In the genomic region with DNA sequence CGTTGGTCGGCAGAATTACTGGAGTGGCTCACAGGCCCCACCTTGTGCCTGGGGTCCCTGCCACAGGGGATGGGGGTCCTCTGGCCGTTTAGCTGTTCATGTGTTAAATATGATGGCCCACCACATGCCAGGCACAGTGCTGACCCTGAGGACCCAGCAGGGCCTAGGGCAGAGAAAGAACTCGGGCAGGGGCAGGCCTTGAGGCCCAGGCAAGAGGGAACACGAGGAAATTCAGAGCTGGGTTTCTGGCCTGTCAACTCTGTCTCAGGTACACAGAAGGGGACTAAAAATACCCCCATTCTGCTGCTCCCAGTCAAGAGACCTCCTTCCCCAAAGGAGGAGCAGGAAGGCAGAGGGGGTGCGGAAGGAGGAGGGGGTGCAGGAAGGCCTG, we compare ENCODE assay signal across 11 cellular contexts.
DNase-seq lines count a peak whose midpoint lies in the region; ATAC-seq and TF ChIP-seq lines count a peak whose summit lies in the region.
"Had no signal": no experiment of that assay in that cellular context is flagged by ENCODE, and none has a peak within 500 bp of the region (broad histone marks: within the 10 kb centered on the region; RNA-seq: fewer than 3 reads in every experiment).

No MANE protein-coding gene starts in this region.

- H3K27me3 Mint-ChIP-seq in CD4-positive, alpha-beta T cell, result no peaks in the 10 kb centered on the region
- peaks cover 23% of the 10 kb centered on the region for H3K27me3 Mint-ChIP-seq in GM23338 (ENCODE audit: insufficient read depth, low read depth, poor library complexity)

- no peaks in the 10 kb centered on the region for H3K9me2 ChIP-seq in GM23338 (ENCODE audit: insufficient read depth)

- H3K27ac Mint-ChIP-seq in CD4-positive, alpha-beta T cell, result peak overlapping the region; percentile 97
- no peak overlapping the region for H3K27ac Mint-ChIP-seq in GM23338

- TF ChIP-seq CTCF in CD4-positive, alpha-beta T cell (IDR thresholded peaks at IDR 0.05), result no peak
- peak in 1 of 2 experiments; percentile 31; a peak in 2 of 4 replicates for TF ChIP-seq CTCF in GM23338 (conservative IDR thresholded peaks at IDR 0.05; ENCODE audit: low read depth in 2 of 2)
- no peak for TF ChIP-seq CTCF in psoas muscle (IDR thresholded peaks at IDR 0.05)

- peaks cover 46% of the 10 kb centered on the region for H3K36me3 Mint-ChIP-seq in CD4-positive, alpha-beta T cell (ENCODE audit: low read depth)
- peaks cover 2% of the 10 kb centered on the region; the same call in 2 of the 3 replicates for H3K36me3 Mint-ChIP-seq in GM23338 (ENCODE audit: low read depth)

- H3K9me3 ChIP-seq in CD4-positive, alpha-beta T cell (ENCODE audit: control insufficient read depth, low read length), result no peaks in the 10 kb centered on the region
- no peaks in the 10 kb centered on the region for H3K9me3 ChIP-seq in psoas muscle
- H3K9me3 ChIP-seq: mucosa of descending colon had no signal

- H3K36me3 ChIP-seq in GM23338 (ENCODE audit: insufficient read depth) (no peaks in the 10 kb centered on the region; the same call in 1 of the 2 replicates), psoas muscle (ENCODE audit: insufficient read depth in 1 of 2, low read depth in 1 of 2) (peaks cover 0 to 44% of the 10 kb centered on the region in 2 donors)

- H3K4me1 ChIP-seq in GM23338 (ENCODE audit: insufficient read depth), result peaks cover 34% of the 10 kb centered on the region
- peaks cover 24% of the 10 kb centered on the region for H3K4me1 ChIP-seq in psoas muscle

- POLR2A ChIA-PET in CD4-positive, alpha-beta T cell (lab: Charles Lee), result interaction anchor here (1.1 to 5.9 kb wide), 6 partner anchors 10 to 87 kb away, joined by 4 to 88 read pairs (median 24); a partner anchor contains a TSS

- intact Hi-C loops in CD4-positive, alpha-beta T cell (cut with DNase I, micrococcal nuclease), result loop anchor here in 1 of 2 experiments (2.0 to 10.0 kb wide), 3 partner anchors 19 to 59 kb away; no protein-coding TSS in a partner anchor
- intact Hi-C loops in psoas muscle (cut with DNase I), result no loop called here

- no peak for DNase-seq in CD4-positive, alpha-beta T cell
- no peak for DNase-seq in GM23338 (ENCODE audit: low spot score)
- peak in 1 of 2 donors; percentile 39 for DNase-seq in psoas muscle
- no peak for DNase-seq in NCI-H345 (lab: John Stamatoyannopoulos, UW)
- no peak for DNase-seq in stimulated activated CD4-positive, alpha-beta T cell treated with anti-CD3 and anti-CD28 coated beads, Interleukin-2, amount 100 ng/mL, for 24 hours
- no peak for DNase-seq in NCI-H748 treated with DMSO at 0.1 percent for 48 hours (lab: John Stamatoyannopoulos, UW)
- DNase-seq: NCI-H1105 treated with DMSO at 0.1 percent for 48 hours, NCI-H82 had no signal

- H3K4me3 ChIP-seq in GM23338 (no peak overlapping the region), psoas muscle (no peak overlapping the region)
- H3K4me3 ChIP-seq: mucosa of descending colon had no signal

- H3K79me2 ChIP-seq in GM23338 (replicated peaks; ENCODE audit: insufficient read depth), result no peaks in the 10 kb centered on the region

- ATAC-seq in CD4-positive, alpha-beta T cell (ENCODE audit: poor library complexity), result no peak
- ATAC-seq in GM23338 (no peak), psoas muscle (no peak), GM21619 (IDR thresholded peaks at IDR 0.05; ENCODE audit: unreplicated experiment) (no peak)

- H3K27ac ChIP-seq in CD4-positive, alpha-beta T cell (ENCODE audit: low read depth, low read length), result peak overlapping the region; percentile 88
- H3K27ac ChIP-seq in GM23338 (ENCODE audit: low read depth) (no peak overlapping the region), cingulate gyrus (ENCODE audit: low read depth, low read length) (peak overlapping the region; percentile 77), psoas muscle (peak overlapping the region; percentile 23)

- H2AFZ ChIP-seq in GM23338, result no peak overlapping the region

- H4K20me1 ChIP-seq in GM23338 (replicated peaks; ENCODE audit: insufficient read depth), result no peaks in the 10 kb centered on the region

- peaks cover 64% of the 10 kb centered on the region for H3K4me1 Mint-ChIP-seq in CD4-positive, alpha-beta T cell (ENCODE audit: low read depth)
- H3K4me1 Mint-ChIP-seq in GM23338, result peaks cover 56% of the 10 kb centered on the region

- H3K9me3 Mint-ChIP-seq in CD4-positive, alpha-beta T cell, result no peaks in the 10 kb centered on the region
- no peaks in the 10 kb centered on the region; the same call in 2 of the 3 replicates for H3K9me3 Mint-ChIP-seq in GM23338

- no peak overlapping the region for H3K4me2 ChIP-seq in GM23338

- H3F3A ChIP-seq in GM23338 (replicated peaks; ENCODE audit: low read depth), result peaks cover 9% of the 10 kb centered on the region; the same call in 1 of the 2 replicates

- peak overlapping the region; percentile 73 for H3K4me3 Mint-ChIP-seq in CD4-positive, alpha-beta T cell
- H3K4me3 Mint-ChIP-seq in GM23338, result peak overlapping the region; percentile 10; the same call in 1 of the 3 replicates

- CTCF ChIA-PET in CD4-positive, alpha-beta T cell (lab: Charles Lee), result no interaction called here

- H3K27me3 ChIP-seq in CD4-positive, alpha-beta T cell (ENCODE audit: control insufficient read depth, insufficient read depth, low read length), result no peaks in the 10 kb centered on the region
- no peaks in the 10 kb centered on the region for H3K27me3 ChIP-seq in GM23338 (ENCODE audit: insufficient read depth)
- no peaks in the 10 kb centered on the region for H3K27me3 ChIP-seq in psoas muscle (ENCODE audit: insufficient read depth in 3 of 3, low read length in 2 of 3)

- WGBS in psoas muscle, 3 donors, result 68 to 74% (median 71%) methylated on average over 6 of the region's 6 CpGs

TF ChIP-seq in GM23338, 12 proteins besides CTCF, POLR2A, EP300 and RAD21 (continues in another document):
- TF ChIP-seq POLR2AphosphoS5 (IDR thresholded peaks at IDR 0.05; ENCODE audit: low read depth), result no peak
- no peak for TF ChIP-seq CREB1 (CRISPR knock-in tag; IDR thresholded peaks at IDR 0.05; ENCODE audit: low read depth)
- TF ChIP-seq, protein P1, sequence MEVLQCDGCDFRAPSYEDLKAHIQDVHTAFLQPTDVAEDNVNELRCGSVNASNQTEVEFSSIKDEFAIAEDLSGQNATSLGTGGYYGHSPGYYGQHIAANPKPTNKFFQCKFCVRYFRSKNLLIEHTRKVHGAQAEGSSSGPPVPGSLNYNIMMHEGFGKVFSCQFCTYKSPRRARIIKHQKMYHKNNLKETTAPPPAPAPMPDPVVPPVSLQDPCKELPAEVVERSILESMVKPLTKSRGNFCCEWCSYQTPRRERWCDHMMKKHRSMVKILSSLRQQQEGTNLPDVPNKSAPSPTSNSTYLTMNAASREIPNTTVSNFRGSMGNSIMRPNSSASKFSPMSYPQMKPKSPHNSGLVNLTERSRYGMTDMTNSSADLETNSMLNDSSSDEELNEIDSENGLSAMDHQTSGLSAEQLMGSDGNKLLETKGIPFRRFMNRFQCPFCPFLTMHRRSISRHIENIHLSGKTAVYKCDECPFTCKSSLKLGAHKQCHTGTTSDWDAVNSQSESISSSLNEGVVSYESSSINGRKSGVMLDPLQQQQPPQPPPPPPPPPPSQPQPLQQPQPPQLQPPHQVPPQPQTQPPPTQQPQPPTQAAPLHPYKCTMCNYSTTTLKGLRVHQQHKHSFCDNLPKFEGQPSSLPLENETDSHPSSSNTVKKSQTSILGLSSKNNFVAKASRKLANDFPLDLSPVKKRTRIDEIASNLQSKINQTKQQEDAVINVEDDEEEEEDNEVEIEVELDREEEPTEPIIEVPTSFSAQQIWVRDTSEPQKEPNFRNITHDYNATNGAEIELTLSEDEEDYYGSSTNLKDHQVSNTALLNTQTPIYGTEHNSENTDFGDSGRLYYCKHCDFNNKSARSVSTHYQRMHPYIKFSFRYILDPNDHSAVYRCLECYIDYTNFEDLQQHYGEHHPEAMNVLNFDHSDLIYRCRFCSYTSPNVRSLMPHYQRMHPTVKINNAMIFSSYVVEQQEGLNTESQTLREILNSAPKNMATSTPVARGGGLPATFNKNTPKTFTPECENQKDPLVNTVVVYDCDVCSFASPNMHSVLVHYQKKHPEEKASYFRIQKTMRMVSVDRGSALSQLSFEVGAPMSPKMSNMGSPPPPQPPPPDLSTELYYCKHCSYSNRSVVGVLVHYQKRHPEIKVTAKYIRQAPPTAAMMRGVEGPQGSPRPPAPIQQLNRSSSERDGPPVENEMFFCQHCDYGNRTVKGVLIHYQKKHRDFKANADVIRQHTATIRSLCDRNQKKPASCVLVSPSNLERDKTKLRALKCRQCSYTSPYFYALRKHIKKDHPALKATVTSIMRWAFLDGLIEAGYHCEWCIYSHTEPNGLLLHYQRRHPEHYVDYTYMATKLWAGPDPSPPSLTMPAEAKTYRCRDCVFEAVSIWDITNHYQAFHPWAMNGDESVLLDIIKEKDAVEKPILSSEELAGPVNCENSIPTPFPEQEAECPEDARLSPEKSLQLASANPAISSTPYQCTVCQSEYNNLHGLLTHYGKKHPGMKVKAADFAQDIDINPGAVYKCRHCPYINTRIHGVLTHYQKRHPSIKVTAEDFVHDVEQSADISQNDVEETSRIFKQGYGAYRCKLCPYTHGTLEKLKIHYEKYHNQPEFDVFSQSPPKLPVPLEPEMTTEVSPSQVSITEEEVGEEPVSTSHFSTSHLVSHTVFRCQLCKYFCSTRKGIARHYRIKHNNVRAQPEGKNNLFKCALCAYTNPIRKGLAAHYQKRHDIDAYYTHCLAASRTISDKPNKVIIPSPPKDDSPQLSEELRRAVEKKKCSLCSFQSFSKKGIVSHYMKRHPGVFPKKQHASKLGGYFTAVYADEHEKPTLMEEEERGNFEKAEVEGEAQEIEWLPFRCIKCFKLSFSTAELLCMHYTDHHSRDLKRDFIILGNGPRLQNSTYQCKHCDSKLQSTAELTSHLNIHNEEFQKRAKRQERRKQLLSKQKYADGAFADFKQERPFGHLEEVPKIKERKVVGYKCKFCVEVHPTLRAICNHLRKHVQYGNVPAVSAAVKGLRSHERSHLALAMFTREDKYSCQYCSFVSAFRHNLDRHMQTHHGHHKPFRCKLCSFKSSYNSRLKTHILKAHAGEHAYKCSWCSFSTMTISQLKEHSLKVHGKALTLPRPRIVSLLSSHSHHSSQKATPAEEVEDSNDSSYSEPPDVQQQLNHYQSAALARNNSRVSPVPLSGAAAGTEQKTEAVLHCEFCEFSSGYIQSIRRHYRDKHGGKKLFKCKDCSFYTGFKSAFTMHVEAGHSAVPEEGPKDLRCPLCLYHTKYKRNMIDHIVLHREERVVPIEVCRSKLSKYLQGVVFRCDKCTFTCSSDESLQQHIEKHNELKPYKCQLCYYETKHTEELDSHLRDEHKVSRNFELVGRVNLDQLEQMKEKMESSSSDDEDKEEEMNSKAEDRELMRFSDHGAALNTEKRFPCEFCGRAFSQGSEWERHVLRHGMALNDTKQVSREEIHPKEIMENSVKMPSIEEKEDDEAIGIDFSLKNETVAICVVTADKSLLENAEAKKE (CRISPR knock-in tag; IDR thresholded peaks at IDR 0.05), result no peak
- TF ChIP-seq EZH2 (IDR thresholded peaks at IDR 0.05; ENCODE audit: low read depth, unreplicated experiment), result no peak
- no peak for TF ChIP-seq JUNB (IDR thresholded peaks at IDR 0.05; ENCODE audit: unreplicated experiment)
- TF ChIP-seq EZH2phosphoT487 (IDR thresholded peaks at IDR 0.05; ENCODE audit: unreplicated experiment), result no peak
- no peak for TF ChIP-seq ZNF114 (CRISPR knock-in tag; IDR thresholded peaks at IDR 0.05)
- TF ChIP-seq ZNF331 (CRISPR knock-in tag; IDR thresholded peaks at IDR 0.05; ENCODE audit: low read depth), result no peak
- no peak for TF ChIP-seq STAT1 (IDR thresholded peaks at IDR 0.05; ENCODE audit: unreplicated experiment)
